Comparison of ENCODE assay signal across 11 cellular contexts in genomic region chr14:24679248-24680085, GRCh38. TPM values are rescaled to one million over a fixed set of nuclear protein-coding genes. Genes with fewer than 3 reads are reported as not detected.
DNase-seq lines count a peak whose midpoint lies in the region; ATAC-seq, FAIRE-seq and TF ChIP-seq lines count a peak whose summit lies in the region.
"Had no signal": no experiment of that assay in that cellular context is flagged by ENCODE, and none has a peak within 500 bp of the region (broad histone marks: within the 10 kb centered on the region; RNA-seq: fewer than 3 reads in every experiment).

No MANE protein-coding gene starts in this region.

- H3K27ac ChIP-seq in breast epithelium = no peak overlapping the region
- H3K27ac ChIP-seq in RWPE1 = no peak overlapping the region
- H3K27ac ChIP-seq: body of pancreas had no signal

- DNase-seq in MCF 10A (ENCODE audit: unreplicated experiment) (no peak), breast epithelium (ENCODE audit: low spot score in 2 of 2) (no peak), RWPE1 (ENCODE audit: low spot score) (no peak), glutamatergic neuron (no peak), urothelium cell line (ENCODE audit: low spot score) (no peak)
- DNase-seq in stimulated activated CD4-positive, alpha-beta T cell treated with anti-CD3 and anti-CD28 coated beads, Interleukin-4, amount 100 ng/mL, for 24 hours = no peak

- H3K36me3 Mint-ChIP-seq in MCF 10A (ENCODE audit: insufficient read depth, unreplicated experiment) (no peaks in the 10 kb centered on the region), glutamatergic neuron (ENCODE audit: unreplicated experiment) (no peaks in the 10 kb centered on the region)
- no peaks in the 10 kb centered on the region for H3K36me3 Mint-ChIP-seq in stimulated activated memory B cell treated with anti-CD40 and anti-IgM and Interleukin-4, amounts not matched to agents 10 μg/mL and 1 μg/mL and 100 μg/mL, for 72 hours

- H3K27me3 ChIP-seq in breast epithelium = no peaks in the 10 kb centered on the region
- H3K27me3 ChIP-seq: body of pancreas had no signal

- H3K4me3 Mint-ChIP-seq in MCF 10A (ENCODE audit: unreplicated experiment) (peak overlapping the region; percentile 71), glutamatergic neuron (ENCODE audit: unreplicated experiment) (no peak overlapping the region)
- no peak overlapping the region for H3K4me3 Mint-ChIP-seq in stimulated activated memory B cell treated with anti-CD40 and anti-IgM and Interleukin-4, amounts not matched to agents 10 μg/mL and 1 μg/mL and 100 μg/mL, for 72 hours

- CTCF ChIA-PET in MCF 10A (lab: Yijun Ruan, JAX) = interaction anchor here (0.6 to 2.0 kb wide), 17 partner anchors 10 to 738 kb away, joined by 3 to 17 read pairs (median 4); partner anchors contain the start of gene GZMH
- CTCF ChIA-PET in RWPE1 (lab: Yijun Ruan, JAX) = interaction anchor here (0.5 to 1.0 kb wide), 3 partner anchors 10 to 153 kb away, joined by 3 to 5 read pairs (median 4); no protein-coding TSS in a partner anchor

- no peaks in the 10 kb centered on the region for H3K36me3 ChIP-seq in breast epithelium

- no peak for TF ChIP-seq CTCF in MCF 10A (IDR thresholded peaks at IDR 0.05; ENCODE audit: unreplicated experiment)
- no peak for TF ChIP-seq CTCF in breast epithelium (IDR thresholded peaks at IDR 0.05)
- TF ChIP-seq CTCF in RWPE1 (conservative IDR thresholded peaks at IDR 0.05; ENCODE audit: low read depth) = peak; percentile 60
- TF ChIP-seq CTCF in glutamatergic neuron (IDR thresholded peaks at IDR 0.05; ENCODE audit: partially characterized antibody, unreplicated experiment) = peak; percentile 51

- intact Hi-C loops in MCF 10A (cut with micrococcal nuclease) (loop anchor here (1.0 to 5.0 kb wide), 3 partner anchors 72 to 346 kb away; partner anchors contain the start of gene GZMH), breast epithelium (cut with DNase I; ENCODE audit: low total_unique reads) (no loop called here)

- no peak for ATAC-seq in stimulated activated memory B cell treated with anti-CD40 and anti-IgM and Interleukin-4, amounts not matched to agents 10 μg/mL and 1 μg/mL and 100 μg/mL, for 72 hours
- ATAC-seq in HG03342 (IDR thresholded peaks at IDR 0.05; ENCODE audit: unreplicated experiment) = no peak

- BruUV-seq in MCF 10A (replicated peaks; lab: Mats Ljungman, UMichigan) = no TSS peak

- no peak for FAIRE-seq in urothelium cell line (lab: Jason Lieb, UNC)

- TF ChIP-seq POLR2A in breast epithelium (IDR thresholded peaks at IDR 0.05) = no peak

- peaks cover 5% of the 10 kb centered on the region for H3K4me1 Mint-ChIP-seq in MCF 10A (ENCODE audit: insufficient read depth, unreplicated experiment)
- peaks cover 2% of the 10 kb centered on the region for H3K4me1 Mint-ChIP-seq in glutamatergic neuron (ENCODE audit: low read depth, unreplicated experiment)
- H3K4me1 Mint-ChIP-seq in stimulated activated memory B cell treated with anti-CD40 and anti-IgM and Interleukin-4, amounts not matched to agents 10 μg/mL and 1 μg/mL and 100 μg/mL, for 72 hours = peaks cover 25% of the 10 kb centered on the region

- H3K4me3 ChIP-seq in breast epithelium = no peak overlapping the region
- H3K4me3 ChIP-seq: body of pancreas had no signal

- H3K4me1 ChIP-seq in breast epithelium = no peaks in the 10 kb centered on the region
- H3K4me1 ChIP-seq: body of pancreas had no signal

- H3K27me3 Mint-ChIP-seq in MCF 10A (ENCODE audit: insufficient read depth, unreplicated experiment) (peaks cover 70% of the 10 kb centered on the region), glutamatergic neuron (ENCODE audit: unreplicated experiment) (no peaks in the 10 kb centered on the region)
- no peaks in the 10 kb centered on the region for H3K27me3 Mint-ChIP-seq in stimulated activated memory B cell treated with anti-CD40 and anti-IgM and Interleukin-4, amounts not matched to agents 10 μg/mL and 1 μg/mL and 100 μg/mL, for 72 hours

- POLR2A ChIA-PET in MCF 10A (lab: Yijun Ruan, JAX) (interaction anchor here (1.0 kb wide), 1 partner anchor 30 kb away, joined by 4 read pairs; no protein-coding TSS in a partner anchor), RWPE1 (lab: Yijun Ruan, JAX; ENCODE audit: low non-redundant PET) (no interaction called here)

- H3K27ac Mint-ChIP-seq in MCF 10A (ENCODE audit: low read depth, unreplicated experiment) = peak overlapping the region; percentile 40
- H3K27ac Mint-ChIP-seq in glutamatergic neuron (ENCODE audit: unreplicated experiment) = no peak overlapping the region
- H3K27ac Mint-ChIP-seq in stimulated activated memory B cell treated with anti-CD40 and anti-IgM and Interleukin-4, amounts not matched to agents 10 μg/mL and 1 μg/mL and 100 μg/mL, for 72 hours = peak overlapping the region; percentile 79

- no peaks in the 10 kb centered on the region for H3K9me3 Mint-ChIP-seq in MCF 10A (ENCODE audit: unreplicated experiment)
- H3K9me3 Mint-ChIP-seq in glutamatergic neuron (ENCODE audit: unreplicated experiment) = no peaks in the 10 kb centered on the region
- H3K9me3 Mint-ChIP-seq in stimulated activated memory B cell treated with anti-CD40 and anti-IgM and Interleukin-4, amounts not matched to agents 10 μg/mL and 1 μg/mL and 100 μg/mL, for 72 hours = no peaks in the 10 kb centered on the region

- no peaks in the 10 kb centered on the region for H3K9me3 ChIP-seq in breast epithelium
- H3K9me3 ChIP-seq: body of pancreas had no signal

RNA-seq across cellular contexts. Expression of gene GZMB, which starts 45.5 kb away (rescaled TPM):
- total RNA-seq in MCF 10A (2022) (not detected in 2 replicates), breast epithelium (1 to 10 TPM in 2 of 3 donors, not detected in 1; 1.3 to 2.2 TPM), glutamatergic neuron (ENCODE audit: unreplicated experiment) (not detected)
- total RNA-seq: body of pancreas, IMR-90, progenitor cell of endocrine pancreas had no signal

Comparison
In these comparisons a context has a peak if more than half of its experiments do, and no peak if none do; other contexts are left out.
1. CTCF ChIP-seq: peak in RWPE1 (single experiment) and glutamatergic neuron (single experiment); none in MCF 10A (single experiment) and breast epithelium (0 of 3).